ENCODE assay signal across 8 cellular contexts in genomic region chr11:115324569-115325432, GRCh38.
DNase-seq lines count a peak whose midpoint lies in the region; ATAC-seq and TF ChIP-seq lines count a peak whose summit lies in the region.

No MANE protein-coding gene starts in this region.

- no peaks in the 10 kb centered on the region for H3K36me3 Mint-ChIP-seq in activated CD4-positive, alpha-beta memory T cell treated with anti-CD3 and anti-CD28 coated beads, Interleukin-2, amount 10 ng/mL, durations not matched to agents 7 days and 5 days (ENCODE audit: low read depth)

- H3K27me3 Mint-ChIP-seq in activated CD4-positive, alpha-beta memory T cell treated with anti-CD3 and anti-CD28 coated beads, Interleukin-2, amount 10 ng/mL, durations not matched to agents 7 days and 5 days: peaks cover 5% of the 10 kb centered on the region

- peak; percentile 41 for DNase-seq in AG09309 (ENCODE audit: low read depth)
- DNase-seq in NCI-H2196 (lab: John Stamatoyannopoulos, UW; ENCODE audit: unreplicated experiment): peak; percentile 77
- DNase-seq in activated CD4-positive, alpha-beta memory T cell treated with anti-CD3 and anti-CD28 coated beads, Interleukin-2, amount 10 ng/mL, durations not matched to agents 7 days and 5 days: peak; percentile 25
- peak; percentile 35 for DNase-seq in germinal center (ENCODE audit: low spot score)
- peak; percentile 90 for DNase-seq in pons (ENCODE audit: low spot score)

- CTCF ChIA-PET in activated CD4-positive, alpha-beta memory T cell treated with anti-CD3 and anti-CD28 coated beads, Interleukin-2, amount 10 ng/mL, durations not matched to agents 7 days and 5 days (lab: Charles Lee): interaction anchor here (0.8 to 1.4 kb wide), 8 partner anchors 8 to 103 kb away, joined by 3 to 11 read pairs (median 3); no protein-coding TSS in a partner anchor

- H3K4me3 Mint-ChIP-seq in activated CD4-positive, alpha-beta memory T cell treated with anti-CD3 and anti-CD28 coated beads, Interleukin-2, amount 10 ng/mL, durations not matched to agents 7 days and 5 days: no peak overlapping the region

- no peaks in the 10 kb centered on the region for H3K9me3 Mint-ChIP-seq in activated CD4-positive, alpha-beta memory T cell treated with anti-CD3 and anti-CD28 coated beads, Interleukin-2, amount 10 ng/mL, durations not matched to agents 7 days and 5 days

- ATAC-seq in HG03095 (IDR thresholded peaks at IDR 0.05; ENCODE audit: unreplicated experiment) (peak; percentile 75), GM19324 (IDR thresholded peaks at IDR 0.05; ENCODE audit: low FRiP score, unreplicated experiment) (no peak)

- H3K4me3 ChIP-seq in AG09309 (ENCODE audit: control insufficient read depth, low read depth, low read length): no peak overlapping the region
- no peak overlapping the region for H3K4me3 ChIP-seq in GM12875 (ENCODE audit: low read depth, low read length)

- no peak overlapping the region for H3K27ac Mint-ChIP-seq in activated CD4-positive, alpha-beta memory T cell treated with anti-CD3 and anti-CD28 coated beads, Interleukin-2, amount 10 ng/mL, durations not matched to agents 7 days and 5 days

- H3K4me1 Mint-ChIP-seq in activated CD4-positive, alpha-beta memory T cell treated with anti-CD3 and anti-CD28 coated beads, Interleukin-2, amount 10 ng/mL, durations not matched to agents 7 days and 5 days: no peaks in the 10 kb centered on the region

- TF ChIP-seq CTCF in AG09309 (IDR thresholded peaks at IDR 0.05; ENCODE audit: control insufficient read depth, insufficient read depth, low read depth, low read length, missing control alignments) (peak; percentile 81), GM12875 (IDR thresholded peaks at IDR 0.05; ENCODE audit: borderline replicate concordance, insufficient read depth, low read depth, low read length) (peak; percentile 72)

- POLR2A ChIA-PET in activated CD4-positive, alpha-beta memory T cell treated with anti-CD3 and anti-CD28 coated beads, Interleukin-2, amount 10 ng/mL, durations not matched to agents 7 days and 5 days (lab: Charles Lee): no interaction called here

Comparison
In these comparisons a context has a peak if more than half of its experiments do, and no peak if none do; other contexts are left out.
1. DNase-seq: peak in every context shown above with its lines; median percentile 90 in pons; 77 in NCI-H2196; 41 in AG09309; 35 in germinal center; 25 in activated CD4-positive, alpha-beta memory T cell treated with anti-CD3 and anti-CD28 coated beads, Interleukin-2, amount 10 ng/mL, durations not matched to agents 7 days and 5 days.